3 cellular contexts compared by ENCODE assay signal in the genomic region with DNA sequence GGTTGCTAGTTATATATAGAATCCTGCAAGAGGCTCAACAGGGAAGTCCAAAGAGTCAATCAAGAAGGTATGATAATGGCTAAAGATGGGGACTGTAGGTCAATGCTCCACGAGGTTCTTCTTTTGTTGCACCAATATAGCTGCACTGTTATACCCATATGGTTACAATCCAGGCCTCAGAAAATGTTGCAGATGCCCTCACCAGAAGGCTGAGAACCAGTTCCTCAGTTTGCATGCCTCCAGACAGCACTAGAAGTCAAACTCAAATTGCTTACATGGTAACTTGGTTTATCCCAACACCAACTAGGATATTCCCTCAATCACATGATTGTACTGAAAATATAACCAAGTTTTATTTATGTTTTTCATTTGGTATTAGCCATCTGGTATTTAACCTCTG.
A peak's percentile ranks its signal among the peaks of the same experiment; 100 is the strongest.
TF ChIP-seq lines count a peak whose summit lies in the region.

No MANE protein-coding gene starts in this region.

TF ChIP-seq in A549, 52 proteins besides CTCF, POLR2A, EP300 and RAD21:
- 0 out of 2 replicates have a peak, but pooled peaks have one; percentile 50 for TF ChIP-seq POLR2AphosphoS2 (conservative IDR thresholded peaks at IDR 0.05; ENCODE audit: low read length)
- TF ChIP-seq, protein P1, sequence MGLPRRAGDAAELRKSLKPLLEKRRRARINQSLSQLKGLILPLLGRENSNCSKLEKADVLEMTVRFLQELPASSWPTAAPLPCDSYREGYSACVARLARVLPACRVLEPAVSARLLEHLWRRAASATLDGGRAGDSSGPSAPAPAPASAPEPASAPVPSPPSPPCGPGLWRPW (IDR thresholded peaks at IDR 0.05): no peak
- 0 out of 2 replicates have a peak, but pooled peaks have one; percentile 18 for TF ChIP-seq FOSB (CRISPR knock-in tag; IDR thresholded peaks at IDR 0.05)

TF ChIP-seq in IMR-90, 13 proteins besides CTCF, POLR2A, EP300 and RAD21:
- TF ChIP-seq RFX5 (IDR thresholded peaks at IDR 0.05; ENCODE audit: low read depth, low read length): no peak
- no peak for TF ChIP-seq RCOR1 (IDR thresholded peaks at IDR 0.05; ENCODE audit: insufficient replicate concordance, low read length)
- TF ChIP-seq, protein P2, sequence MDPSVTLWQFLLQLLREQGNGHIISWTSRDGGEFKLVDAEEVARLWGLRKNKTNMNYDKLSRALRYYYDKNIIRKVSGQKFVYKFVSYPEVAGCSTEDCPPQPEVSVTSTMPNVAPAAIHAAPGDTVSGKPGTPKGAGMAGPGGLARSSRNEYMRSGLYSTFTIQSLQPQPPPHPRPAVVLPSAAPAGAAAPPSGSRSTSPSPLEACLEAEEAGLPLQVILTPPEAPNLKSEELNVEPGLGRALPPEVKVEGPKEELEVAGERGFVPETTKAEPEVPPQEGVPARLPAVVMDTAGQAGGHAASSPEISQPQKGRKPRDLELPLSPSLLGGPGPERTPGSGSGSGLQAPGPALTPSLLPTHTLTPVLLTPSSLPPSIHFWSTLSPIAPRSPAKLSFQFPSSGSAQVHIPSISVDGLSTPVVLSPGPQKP (IDR thresholded peaks at IDR 0.05; ENCODE audit: borderline replicate concordance, low read depth, low read length): no peak
- TF ChIP-seq NFE2L2 (IDR thresholded peaks at IDR 0.05; ENCODE audit: low read depth, low read length): no peak
- TF ChIP-seq SMC3 (IDR thresholded peaks at IDR 0.05; ENCODE audit: low read depth, low read length): no peak
- TF ChIP-seq MXI1 (IDR thresholded peaks at IDR 0.05; ENCODE audit: borderline replicate concordance, low read depth, low read length): no peak
- no peak for TF ChIP-seq MAFK (IDR thresholded peaks at IDR 0.05; ENCODE audit: low read depth, low read length)
- no peak for TF ChIP-seq BHLHE40 (IDR thresholded peaks at IDR 0.05; ENCODE audit: low read depth, low read length)
- no peak for TF ChIP-seq FOS (IDR thresholded peaks at IDR 0.05; ENCODE audit: low read depth, low read length)
- TF ChIP-seq, protein P3, sequence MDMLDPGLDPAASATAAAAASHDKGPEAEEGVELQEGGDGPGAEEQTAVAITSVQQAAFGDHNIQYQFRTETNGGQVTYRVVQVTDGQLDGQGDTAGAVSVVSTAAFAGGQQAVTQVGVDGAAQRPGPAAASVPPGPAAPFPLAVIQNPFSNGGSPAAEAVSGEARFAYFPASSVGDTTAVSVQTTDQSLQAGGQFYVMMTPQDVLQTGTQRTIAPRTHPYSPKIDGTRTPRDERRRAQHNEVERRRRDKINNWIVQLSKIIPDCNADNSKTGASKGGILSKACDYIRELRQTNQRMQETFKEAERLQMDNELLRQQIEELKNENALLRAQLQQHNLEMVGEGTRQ (IDR thresholded peaks at IDR 0.05; ENCODE audit: low read depth, low read length): no peak
- no peak for TF ChIP-seq CHD1 (IDR thresholded peaks at IDR 0.05; ENCODE audit: low read depth, low read length)
- TF ChIP-seq MAZ (IDR thresholded peaks at IDR 0.05; ENCODE audit: borderline replicate concordance, low read depth, low read length): no peak
- TF ChIP-seq CEBPB (IDR thresholded peaks at IDR 0.05; ENCODE audit: low read depth, low read length): no peak

TF ChIP-seq in WTC11, 78 proteins besides CTCF, POLR2A, EP300 and RAD21:
- no peak for TF ChIP-seq PRRX2 (CRISPR knock-in tag; IDR thresholded peaks at IDR 0.05)
- TF ChIP-seq, protein P4, sequence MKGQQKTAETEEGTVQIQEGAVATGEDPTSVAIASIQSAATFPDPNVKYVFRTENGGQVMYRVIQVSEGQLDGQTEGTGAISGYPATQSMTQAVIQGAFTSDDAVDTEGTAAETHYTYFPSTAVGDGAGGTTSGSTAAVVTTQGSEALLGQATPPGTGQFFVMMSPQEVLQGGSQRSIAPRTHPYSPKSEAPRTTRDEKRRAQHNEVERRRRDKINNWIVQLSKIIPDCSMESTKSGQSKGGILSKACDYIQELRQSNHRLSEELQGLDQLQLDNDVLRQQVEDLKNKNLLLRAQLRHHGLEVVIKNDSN (CRISPR knock-in tag; IDR thresholded peaks at IDR 0.05): no peak
- TF ChIP-seq OVOL2 (CRISPR knock-in tag; IDR thresholded peaks at IDR 0.05; ENCODE audit: borderline replicate concordance): no peak
- TF ChIP-seq KAT7 (CRISPR knock-in tag; IDR thresholded peaks at IDR 0.05; ENCODE audit: borderline replicate concordance): no peak
- no peak for TF ChIP-seq MXD4 (CRISPR knock-in tag; IDR thresholded peaks at IDR 0.05; ENCODE audit: borderline replicate concordance)
- no peak for TF ChIP-seq ZNF416 (CRISPR knock-in tag; IDR thresholded peaks at IDR 0.05)
- TF ChIP-seq RORB (CRISPR knock-in tag; IDR thresholded peaks at IDR 0.05): 0 out of 2 replicates have a peak, but pooled peaks have one; percentile 10
- TF ChIP-seq, protein P5, sequence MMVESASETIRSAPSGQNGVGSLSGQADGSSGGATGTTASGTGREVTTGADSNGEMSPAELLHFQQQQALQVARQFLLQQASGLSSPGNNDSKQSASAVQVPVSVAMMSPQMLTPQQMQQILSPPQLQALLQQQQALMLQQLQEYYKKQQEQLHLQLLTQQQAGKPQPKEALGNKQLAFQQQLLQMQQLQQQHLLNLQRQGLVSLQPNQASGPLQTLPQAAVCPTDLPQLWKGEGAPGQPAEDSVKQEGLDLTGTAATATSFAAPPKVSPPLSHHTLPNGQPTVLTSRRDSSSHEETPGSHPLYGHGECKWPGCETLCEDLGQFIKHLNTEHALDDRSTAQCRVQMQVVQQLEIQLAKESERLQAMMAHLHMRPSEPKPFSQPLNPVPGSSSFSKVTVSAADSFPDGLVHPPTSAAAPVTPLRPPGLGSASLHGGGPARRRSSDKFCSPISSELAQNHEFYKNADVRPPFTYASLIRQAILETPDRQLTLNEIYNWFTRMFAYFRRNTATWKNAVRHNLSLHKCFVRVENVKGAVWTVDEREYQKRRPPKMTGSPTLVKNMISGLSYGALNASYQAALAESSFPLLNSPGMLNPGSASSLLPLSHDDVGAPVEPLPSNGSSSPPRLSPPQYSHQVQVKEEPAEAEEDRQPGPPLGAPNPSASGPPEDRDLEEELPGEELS (CRISPR knock-in tag; IDR thresholded peaks at IDR 0.05): no peak
- TF ChIP-seq HMGA2 (CRISPR knock-in tag; IDR thresholded peaks at IDR 0.05): no peak
- no peak for TF ChIP-seq CREB1 (CRISPR knock-in tag; IDR thresholded peaks at IDR 0.05)
- TF ChIP-seq, protein P6, sequence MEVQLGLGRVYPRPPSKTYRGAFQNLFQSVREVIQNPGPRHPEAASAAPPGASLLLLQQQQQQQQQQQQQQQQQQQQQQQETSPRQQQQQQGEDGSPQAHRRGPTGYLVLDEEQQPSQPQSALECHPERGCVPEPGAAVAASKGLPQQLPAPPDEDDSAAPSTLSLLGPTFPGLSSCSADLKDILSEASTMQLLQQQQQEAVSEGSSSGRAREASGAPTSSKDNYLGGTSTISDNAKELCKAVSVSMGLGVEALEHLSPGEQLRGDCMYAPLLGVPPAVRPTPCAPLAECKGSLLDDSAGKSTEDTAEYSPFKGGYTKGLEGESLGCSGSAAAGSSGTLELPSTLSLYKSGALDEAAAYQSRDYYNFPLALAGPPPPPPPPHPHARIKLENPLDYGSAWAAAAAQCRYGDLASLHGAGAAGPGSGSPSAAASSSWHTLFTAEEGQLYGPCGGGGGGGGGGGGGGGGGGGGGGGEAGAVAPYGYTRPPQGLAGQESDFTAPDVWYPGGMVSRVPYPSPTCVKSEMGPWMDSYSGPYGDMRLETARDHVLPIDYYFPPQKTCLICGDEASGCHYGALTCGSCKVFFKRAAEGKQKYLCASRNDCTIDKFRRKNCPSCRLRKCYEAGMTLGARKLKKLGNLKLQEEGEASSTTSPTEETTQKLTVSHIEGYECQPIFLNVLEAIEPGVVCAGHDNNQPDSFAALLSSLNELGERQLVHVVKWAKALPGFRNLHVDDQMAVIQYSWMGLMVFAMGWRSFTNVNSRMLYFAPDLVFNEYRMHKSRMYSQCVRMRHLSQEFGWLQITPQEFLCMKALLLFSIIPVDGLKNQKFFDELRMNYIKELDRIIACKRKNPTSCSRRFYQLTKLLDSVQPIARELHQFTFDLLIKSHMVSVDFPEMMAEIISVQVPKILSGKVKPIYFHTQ (CRISPR knock-in tag; IDR thresholded peaks at IDR 0.05): peak; percentile 75; the same call in 1 of the 2 replicates
- TF ChIP-seq, protein P7, sequence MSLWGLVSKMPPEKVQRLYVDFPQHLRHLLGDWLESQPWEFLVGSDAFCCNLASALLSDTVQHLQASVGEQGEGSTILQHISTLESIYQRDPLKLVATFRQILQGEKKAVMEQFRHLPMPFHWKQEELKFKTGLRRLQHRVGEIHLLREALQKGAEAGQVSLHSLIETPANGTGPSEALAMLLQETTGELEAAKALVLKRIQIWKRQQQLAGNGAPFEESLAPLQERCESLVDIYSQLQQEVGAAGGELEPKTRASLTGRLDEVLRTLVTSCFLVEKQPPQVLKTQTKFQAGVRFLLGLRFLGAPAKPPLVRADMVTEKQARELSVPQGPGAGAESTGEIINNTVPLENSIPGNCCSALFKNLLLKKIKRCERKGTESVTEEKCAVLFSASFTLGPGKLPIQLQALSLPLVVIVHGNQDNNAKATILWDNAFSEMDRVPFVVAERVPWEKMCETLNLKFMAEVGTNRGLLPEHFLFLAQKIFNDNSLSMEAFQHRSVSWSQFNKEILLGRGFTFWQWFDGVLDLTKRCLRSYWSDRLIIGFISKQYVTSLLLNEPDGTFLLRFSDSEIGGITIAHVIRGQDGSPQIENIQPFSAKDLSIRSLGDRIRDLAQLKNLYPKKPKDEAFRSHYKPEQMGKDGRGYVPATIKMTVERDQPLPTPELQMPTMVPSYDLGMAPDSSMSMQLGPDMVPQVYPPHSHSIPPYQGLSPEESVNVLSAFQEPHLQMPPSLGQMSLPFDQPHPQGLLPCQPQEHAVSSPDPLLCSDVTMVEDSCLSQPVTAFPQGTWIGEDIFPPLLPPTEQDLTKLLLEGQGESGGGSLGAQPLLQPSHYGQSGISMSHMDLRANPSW (CRISPR knock-in tag; conservative IDR thresholded peaks at IDR 0.05; ENCODE audit: low read depth): no peak
- no peak for TF ChIP-seq SMAD4 (CRISPR knock-in tag; IDR thresholded peaks at IDR 0.05)
TF ChIP-seq in WTC11: peak in this region for 2.
